1 cellular context compared by ENCODE assay signal in genomic region chr9:78088190-78088589, GRCh38. TPM values are rescaled to one million over a fixed set of nuclear protein-coding genes. Genes with fewer than 3 reads are reported as not detected.
"Had no signal": no experiment of that assay in that cellular context is flagged by ENCODE, and none has a peak within 500 bp of the region (broad histone marks: within the 10 kb centered on the region; RNA-seq: fewer than 3 reads in every experiment).

No MANE protein-coding gene starts in this region.

RNA-seq across cellular contexts. Expression of gene GNAQ, which starts 56.6 kb away (rescaled TPM):
- total RNA-seq: OCI-LY7 had no signal
